In genomic region chr11:114058871-114059277, GRCh38 we compare ENCODE assay signal across 8 cellular contexts. TPM values are rescaled to one million over a fixed set of nuclear protein-coding genes. Genes with fewer than 3 reads are reported as not detected.
DNase-seq lines count a peak whose midpoint lies in the region; ATAC-seq and TF ChIP-seq lines count a peak whose summit lies in the region.

No MANE protein-coding gene starts in this region.

- H4K20me1 ChIP-seq in PC-9 (ENCODE audit: insufficient read depth) = no peaks in the 10 kb centered on the region

- H3K4me2 ChIP-seq in PC-9 = no peak overlapping the region

- intact Hi-C loops in PC-9 (cut with micrococcal nuclease; ENCODE audit: unreplicated experiment) = no loop called here

- no peak for TF ChIP-seq CTCF in HL-60 (IDR thresholded peaks at IDR 0.05; ENCODE audit: insufficient read depth, low read length)
- TF ChIP-seq CTCF in PC-9 (conservative IDR thresholded peaks at IDR 0.05) = no peak

- H3K4me3 ChIP-seq in HL-60 (replicated peaks; ENCODE audit: insufficient read depth, low read length) = peak overlapping the region; percentile 73
- H3K4me3 ChIP-seq in iPS-20b (ENCODE audit: low read length) = peak overlapping the region; percentile 69
- peak overlapping the region; percentile 44 to 69 (median 57) for H3K4me3 ChIP-seq in skin epidermis
- no peak overlapping the region for H3K4me3 ChIP-seq in PC-9

- H3K9ac ChIP-seq in iPS-20b (ENCODE audit: low read depth, low read length) = no peak overlapping the region; the same call in 1 of the 2 replicates

- no peaks in the 10 kb centered on the region for H3K79me2 ChIP-seq in PC-9 (ENCODE audit: low read depth)

- POLR2A ChIA-PET in PC-9 (lab: Charles Lee; ENCODE audit: unreplicated experiment) = interaction anchor here (0.6 kb wide), 1 partner anchor 12 kb away, joined by 8 read pairs; no protein-coding TSS in a partner anchor

- H2AFZ ChIP-seq in PC-9 = no peak overlapping the region

- H3K9me2 ChIP-seq in PC-9 (ENCODE audit: insufficient read depth) = no peaks in the 10 kb centered on the region

- H3K4me1 ChIP-seq in iPS-20b (ENCODE audit: insufficient read depth, low read length) (peaks cover 9% of the 10 kb centered on the region; the same call in 1 of the 2 replicates), PC-9 (replicated peaks; ENCODE audit: insufficient read depth) (no peaks in the 10 kb centered on the region)

- DNase-seq in HL-60 (ENCODE audit: low read depth in 1 of 2, low spot score in 1 of 2) (no peak), NCI-H446 (lab: John Stamatoyannopoulos, UW) (no peak), PC-9 (no peak), iPS-NIHi11 (ENCODE audit: low spot score) (no peak)

- H3K27me3 ChIP-seq in HL-60 (ENCODE audit: insufficient read depth, poor library complexity, severe bottlenecking) (no peaks in the 10 kb centered on the region), iPS-20b (ENCODE audit: insufficient read depth, low read length) (peaks cover 97% of the 10 kb centered on the region), PC-9 (ENCODE audit: insufficient read depth, low read depth) (peaks cover 67% of the 10 kb centered on the region)

- CTCF ChIA-PET in PC-9 (lab: Charles Lee) = no interaction called here

- H3K36me3 ChIP-seq in iPS-20b (ENCODE audit: insufficient read depth, low read depth, low read length) (no peaks in the 10 kb centered on the region), PC-9 (ENCODE audit: low read depth) (no peaks in the 10 kb centered on the region)

- H3F3A ChIP-seq in PC-9 (ENCODE audit: insufficient read depth, low read depth) = no peaks in the 10 kb centered on the region

- no peaks in the 10 kb centered on the region for H3K9me3 ChIP-seq in iPS-20b (ENCODE audit: insufficient read depth, low read depth, low read length)
- H3K9me3 ChIP-seq in PC-9 (ENCODE audit: insufficient read depth, low read depth) = no peaks in the 10 kb centered on the region

- BruUV-seq in PC-9 (replicated peaks; lab: Mats Ljungman, UMichigan) = no TSS peak

- ATAC-seq in HG03025 (IDR thresholded peaks at IDR 0.05; ENCODE audit: low FRiP score, unreplicated experiment) = no peak

- H3K27ac ChIP-seq in HL-60 (replicated peaks) (peak overlapping the region; percentile 76), angular gyrus (ENCODE audit: low read depth, low read length) (peak overlapping the region; percentile 85), iPS-20b (ENCODE audit: low read length) (no peak overlapping the region), skin epidermis (peak overlapping the region in 9 of 21 experiments; percentile 2 to 94 (median 75)), PC-9 (no peak overlapping the region)

RNA-seq across cellular contexts. Expression of gene ZBTB16, which starts 0.6 kb away (rescaled TPM):
- 0.25 and 0.44 TPM in 2 replicates for total RNA-seq in PC-9 (2021)

Comparison
In these comparisons a context has a peak if more than half of its experiments do, and no peak if none do; other contexts are left out.
1. H3K27ac ChIP-seq: peak in HL-60 (single experiment) and angular gyrus (single experiment); none in iPS-20b (single experiment) and PC-9 (single experiment).